ENCODE assay signal across 16 cellular contexts in the genomic region with DNA sequence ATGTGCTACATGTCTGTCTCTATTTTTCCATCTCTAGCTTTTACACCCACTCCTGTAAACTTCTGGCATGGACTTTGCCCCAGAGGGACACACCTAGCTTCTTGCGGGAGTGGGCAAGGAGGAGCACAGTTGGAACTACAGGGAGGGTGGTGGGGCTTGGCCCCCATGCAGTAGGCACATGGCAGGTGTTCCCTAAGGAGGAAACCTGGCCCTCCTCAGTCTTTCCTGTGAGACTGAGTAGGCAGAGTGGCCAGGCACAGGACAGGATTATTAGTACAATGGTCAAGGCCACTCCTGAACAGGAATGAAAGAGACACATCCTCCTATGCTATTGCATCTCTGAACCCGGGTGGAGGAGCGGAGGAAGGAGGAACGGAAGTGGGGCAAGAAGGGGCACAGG. TPM values are rescaled to one million over a fixed set of nuclear protein-coding genes. Genes with fewer than 3 reads are reported as not detected.
"Had no signal": no experiment of that assay in that cellular context is flagged by ENCODE, and none has a peak within 500 bp of the region (broad histone marks: within the 10 kb centered on the region; RNA-seq: fewer than 3 reads in every experiment).

No MANE protein-coding gene starts in this region.

- H3K9me3 Mint-ChIP-seq: activated naive CD4-positive, alpha-beta T cell treated with anti-CD3 and anti-CD28 coated beads, Interleukin-2, amount 50 U/mL, for 24 hours; memory B cell; neural progenitor cell had no signal

- H3K4me1 ChIP-seq: neural progenitor cell, right atrium auricular region, suprapubic skin had no signal

- H3K27ac ChIP-seq: brain microvascular endothelial cell, heart left ventricle, neural progenitor cell, right atrium auricular region, suprapubic skin had no signal

- H3K27me3 ChIP-seq: brain microvascular endothelial cell, neural progenitor cell, right atrium auricular region, suprapubic skin had no signal

- H3K27ac Mint-ChIP-seq: activated naive CD4-positive, alpha-beta T cell treated with anti-CD3 and anti-CD28 coated beads, Interleukin-2, amount 50 U/mL, for 24 hours; memory B cell; neural progenitor cell had no signal

- H3K4me3 Mint-ChIP-seq: activated naive CD4-positive, alpha-beta T cell treated with anti-CD3 and anti-CD28 coated beads, Interleukin-2, amount 50 U/mL, for 24 hours; memory B cell; neural progenitor cell had no signal

- H3K9me3 ChIP-seq: heart left ventricle, right atrium auricular region, suprapubic skin had no signal

- H3K36me3 ChIP-seq: brain microvascular endothelial cell, heart left ventricle, neural progenitor cell, right atrium auricular region, suprapubic skin had no signal

- H3K36me3 Mint-ChIP-seq: activated naive CD4-positive, alpha-beta T cell treated with anti-CD3 and anti-CD28 coated beads, Interleukin-2, amount 50 U/mL, for 24 hours; neural progenitor cell had no signal

- H3K9ac ChIP-seq: neural progenitor cell had no signal

- DNase-seq: brain microvascular endothelial cell; foreskin melanocyte; heart left ventricle; stimulated activated CD4-positive, alpha-beta T cell treated with anti-CD3 and anti-CD28 coated beads, Interleukin-1b, Interleukin-23, amount 100 ng/mL, for 48 hours; stimulated activated naive CD4-positive, alpha-beta T cell had no signal

- H3K4me3 ChIP-seq: heart left ventricle, neural progenitor cell, right atrium auricular region, suprapubic skin had no signal

- FAIRE-seq: endothelial cell of umbilical vein, islet of Langerhans had no signal

- H3K4me1 Mint-ChIP-seq: neural progenitor cell had no signal

- H3K27me3 Mint-ChIP-seq: activated naive CD4-positive, alpha-beta T cell treated with anti-CD3 and anti-CD28 coated beads, Interleukin-2, amount 50 U/mL, for 24 hours; memory B cell had no signal

RNA-seq across cellular contexts. Expression of a gene that starts 0.9 kb away (rescaled TPM):
- total RNA-seq: endothelial cell of umbilical vein had no signal

RNA-seq across cellular contexts. Expression of a gene that starts 32.7 kb away (rescaled TPM):
- total RNA-seq: cerebellum; endothelial cell of umbilical vein; heart left ventricle; left lobe of liver; right atrium auricular region; suprapubic skin; T-helper 2 cell treated with Interferon-gamma antibody and Interleukin-4, amounts not matched to agents 100 ng/mL and 5 ng/mL, for 36 hours; ureter had no signal
